Comparison of ENCODE assay signal across 15 cellular contexts in genomic region chr14:59215757-59216156, GRCh38. TPM values are rescaled to one million over a fixed set of nuclear protein-coding genes. Genes with fewer than 3 reads are reported as not detected.
A peak's percentile ranks its signal among the peaks of the same experiment; 100 is the strongest.
DNase-seq lines count a peak whose midpoint lies in the region; ATAC-seq and TF ChIP-seq lines count a peak whose summit lies in the region.
"Had no signal": no experiment of that assay in that cellular context is flagged by ENCODE, and none has a peak within 500 bp of the region (broad histone marks: within the 10 kb centered on the region; RNA-seq: fewer than 3 reads in every experiment).

No MANE protein-coding gene starts in this region.

- no peaks in the 10 kb centered on the region for H3K27me3 ChIP-seq in esophagus (ENCODE audit: control insufficient read depth in 1 of 2, insufficient read depth in 2 of 2, low read length in 2 of 2)
- H3K27me3 ChIP-seq in thyroid gland = no peaks in the 10 kb centered on the region
- H3K27me3 ChIP-seq in foreskin keratinocyte = no peaks in the 10 kb centered on the region
- H3K27me3 ChIP-seq: uterus had no signal

- no peak for DNase-seq in WTC11 (ENCODE audit: low spot score)
- no peak for DNase-seq in nephron progenitor cell
- DNase-seq in thyroid gland = no peak
- no peak for DNase-seq in NAMALWA (ENCODE audit: low spot score)
- DNase-seq in foreskin keratinocyte = no peak
- no peak for DNase-seq in NCI-H510A treated with DMSO at 0.1 percent for 48 hours (lab: John Stamatoyannopoulos, UW)
- DNase-seq: activated CD4-positive, alpha-beta memory T cell treated with anti-CD3 and anti-CD28 coated beads for 36 hours; activated naive CD4-positive, alpha-beta T cell treated with anti-CD3 and anti-CD28 coated beads, Interleukin-2, amount 50 U/mL, for 16 hours; activated T-cell treated with anti-CD3 and anti-CD28 coated beads, Interleukin-2, amount 50 U/mL, for 1 hour; naive thymus-derived CD8-positive, alpha-beta T cell; NCI-H146; T-helper 1 cell had no signal

- H3K27ac ChIP-seq in esophagus (ENCODE audit: low read depth in 2 of 2, low read length in 1 of 2) = peak overlapping the region; percentile 11 to 41
- H3K27ac ChIP-seq in thyroid gland = peak overlapping the region; percentile 14 to 53 (median 20)
- no peak overlapping the region for H3K27ac ChIP-seq in foreskin keratinocyte

- no peak for TF ChIP-seq CTCF in WTC11 (IDR thresholded peaks at IDR 0.05)
- TF ChIP-seq CTCF in nephron progenitor cell (IDR thresholded peaks at IDR 0.05) = no peak
- no peak for TF ChIP-seq CTCF in thyroid gland (IDR thresholded peaks at IDR 0.05)
- no peak for TF ChIP-seq CTCF in foreskin keratinocyte (conservative IDR thresholded peaks at IDR 0.05)

- POLR2A ChIA-PET in WTC11 (lab: Charles Lee) = interaction anchor here (0.7 kb wide), 1 partner anchor 33 kb away, joined by 5 read pairs; no protein-coding TSS in a partner anchor

- intact Hi-C loops in thyroid gland (cut with DNase I) = no loop called here

- H3K4me1 ChIP-seq in esophagus (ENCODE audit: control insufficient read depth in 2 of 2, insufficient read depth in 2 of 2, low read length in 1 of 2) (peaks cover 3 to 7% of the 10 kb centered on the region in 2 donors), thyroid gland (peaks cover 29 to 32% of the 10 kb centered on the region in 2 donors), foreskin keratinocyte (peaks cover 10% of the 10 kb centered on the region)

- H3K4me3 ChIP-seq in esophagus (ENCODE audit: low read depth in 1 of 2, low read length in 2 of 2) (no peak overlapping the region), thyroid gland (replicated peaks in 1 of 3) (no peak overlapping the region)
- H3K4me3 ChIP-seq: uterus had no signal

- no peak for TF ChIP-seq POLR2A in thyroid gland (IDR thresholded peaks at IDR 0.05)

- CTCF ChIA-PET in WTC11 (lab: Charles Lee) = no interaction called here

- WGBS in esophagus, 2 donors = 77 to 89% methylated on average over 4 of the region's 4 CpGs
- 94 to 95% methylated on average over 4 of the region's 4 CpGs for WGBS in thyroid gland, 2 donors

- H3K36me3 Mint-ChIP-seq in WTC11 = no peaks in the 10 kb centered on the region
- peaks cover 12% of the 10 kb centered on the region for H3K36me3 Mint-ChIP-seq in nephron progenitor cell (ENCODE audit: low read depth)
- H3K36me3 Mint-ChIP-seq: activated CD4-positive, alpha-beta memory T cell treated with anti-CD3 and anti-CD28 coated beads for 36 hours had no signal

- H3K27me3 Mint-ChIP-seq in WTC11 (ENCODE audit: low read depth) = no peaks in the 10 kb centered on the region
- H3K27me3 Mint-ChIP-seq in nephron progenitor cell (ENCODE audit: low read depth, poor library complexity) = no peaks in the 10 kb centered on the region
- H3K27me3 Mint-ChIP-seq: activated CD4-positive, alpha-beta memory T cell treated with anti-CD3 and anti-CD28 coated beads for 36 hours; dendritic cell treated with granulocyte-macrophage colony-stimulating factor and Interleukin-4, amounts not matched to agents 40 ng/mL and 50 ng/mL, for 4 days; naive thymus-derived CD8-positive, alpha-beta T cell had no signal

- H3K9me3 ChIP-seq in esophagus (ENCODE audit: control insufficient read depth in 2 of 2, insufficient read depth in 1 of 2, low read depth in 1 of 2, low read length in 1 of 2) = no peaks in the 10 kb centered on the region
- no peaks in the 10 kb centered on the region for H3K9me3 ChIP-seq in thyroid gland
- H3K9me3 ChIP-seq: uterus had no signal

- H3K9me3 Mint-ChIP-seq in WTC11 = peaks cover 8% of the 10 kb centered on the region; the same call in 1 of the 2 replicates
- peaks cover 1% of the 10 kb centered on the region for H3K9me3 Mint-ChIP-seq in nephron progenitor cell
- H3K9me3 Mint-ChIP-seq: activated CD4-positive, alpha-beta memory T cell treated with anti-CD3 and anti-CD28 coated beads for 36 hours; dendritic cell treated with granulocyte-macrophage colony-stimulating factor and Interleukin-4, amounts not matched to agents 40 ng/mL and 50 ng/mL, for 4 days; naive thymus-derived CD8-positive, alpha-beta T cell had no signal

- H3K27ac Mint-ChIP-seq in WTC11 (peak overlapping the region; percentile 64; the same call in 1 of the 2 replicates), nephron progenitor cell (peak overlapping the region; percentile 19)
- H3K27ac Mint-ChIP-seq: activated CD4-positive, alpha-beta memory T cell treated with anti-CD3 and anti-CD28 coated beads for 36 hours; naive thymus-derived CD8-positive, alpha-beta T cell had no signal

- H3K36me3 ChIP-seq in esophagus (ENCODE audit: control insufficient read depth in 2 of 2, insufficient read depth in 2 of 2, low read length in 1 of 2) = no peaks in the 10 kb centered on the region
- no peaks in the 10 kb centered on the region for H3K36me3 ChIP-seq in thyroid gland
- H3K36me3 ChIP-seq: uterus had no signal

- no peak for ATAC-seq in WTC11
- no peak for ATAC-seq in foreskin keratinocyte
- ATAC-seq: naive thymus-derived CD8-positive, alpha-beta T cell had no signal

- peaks cover 45% of the 10 kb centered on the region for H3K4me1 Mint-ChIP-seq in WTC11
- H3K4me1 Mint-ChIP-seq in nephron progenitor cell = peaks cover 36% of the 10 kb centered on the region

- H3K4me3 Mint-ChIP-seq in WTC11 (no peak overlapping the region), nephron progenitor cell (no peak overlapping the region)
- H3K4me3 Mint-ChIP-seq: activated CD4-positive, alpha-beta memory T cell treated with anti-CD3 and anti-CD28 coated beads for 36 hours; dendritic cell treated with granulocyte-macrophage colony-stimulating factor and Interleukin-4, amounts not matched to agents 40 ng/mL and 50 ng/mL, for 4 days; naive thymus-derived CD8-positive, alpha-beta T cell had no signal

TF ChIP-seq in WTC11, 78 proteins besides CTCF, POLR2A, EP300 and RAD21:
- TF ChIP-seq NFYB (CRISPR knock-in tag; conservative IDR thresholded peaks at IDR 0.05; ENCODE audit: low read depth) (no peak), SP1 (CRISPR knock-in tag; conservative IDR thresholded peaks at IDR 0.05) (no peak), EMX1 (CRISPR knock-in tag; IDR thresholded peaks at IDR 0.05) (no peak), TEAD1 (CRISPR knock-in tag; IDR thresholded peaks at IDR 0.05) (no peak)

RNA-seq across cellular contexts. Expression of gene DAAM1, which starts 27.3 kb away (rescaled TPM):
- 21.7 to 30.4 TPM (median 30.4 TPM) in 3 replicates for total RNA-seq in WTC11 (2021)
- polyA plus RNA-seq in esophagus = 10 to 100 TPM; 21.7 to 32.7 TPM
- 10 to 100 TPM; 25.3 to 47.2 (median 37.8) TPM for total RNA-seq in thyroid gland
- total RNA-seq in foreskin keratinocyte = 54.6 and 60.9 TPM in 2 replicates
- polyA plus RNA-seq in foreskin keratinocyte = 21.0 and 24.0 TPM in 2 replicates
